In genomic region chr2:240388471-240389301, GRCh38 we compare ENCODE assay signal across 24 cellular contexts. TPM values are rescaled to one million over a fixed set of nuclear protein-coding genes. Genes with fewer than 3 reads are reported as not detected.
DNase-seq lines count a peak whose midpoint lies in the region; TF ChIP-seq lines count a peak whose summit lies in the region.
"Had no signal": no experiment of that assay in that cellular context is flagged by ENCODE, and none has a peak within 500 bp of the region (broad histone marks: within the 10 kb centered on the region; RNA-seq: fewer than 3 reads in every experiment).

No MANE protein-coding gene starts in this region.

- peak overlapping the region; percentile 87 for H3K18ac ChIP-seq in neuronal stem cell (ENCODE audit: low read length)

- H3K27me3 ChIP-seq in ACC112 (ENCODE audit: insufficient read depth, low read length) (no peaks in the 10 kb centered on the region), neuronal stem cell (ENCODE audit: control insufficient read depth in 3 of 3, insufficient read depth in 3 of 3, low read depth in 1 of 3, low read length in 3 of 3) (no peaks in the 10 kb centered on the region), colonic mucosa (no peaks in the 10 kb centered on the region)
- H3K27me3 ChIP-seq: heart right ventricle, neutrophil had no signal

- no CpG with 5 or more reads among the region's 21 CpGs for WGBS in neuronal stem cell (ENCODE audit: extremely low coverage in 2 of 2, insufficient read length in 2 of 2, insufficient replicate concordance in 1 of 2), 2 donors

- no peak overlapping the region for H4K91ac ChIP-seq in neuronal stem cell (ENCODE audit: low read depth, low read length, poor library complexity)

- TF ChIP-seq CTCF in HFFc6 (IDR thresholded peaks at IDR 0.05) (no peak), glutamatergic neuron (IDR thresholded peaks at IDR 0.05; ENCODE audit: partially characterized antibody, unreplicated experiment) (no peak), colonic mucosa (IDR thresholded peaks at IDR 0.05) (no peak)

- H3K36me3 Mint-ChIP-seq in HFFc6 (ENCODE audit: low read depth) (peaks cover 16% of the 10 kb centered on the region), glutamatergic neuron (ENCODE audit: unreplicated experiment) (no peaks in the 10 kb centered on the region)
- H3K36me3 Mint-ChIP-seq in activated T-cell treated with anti-CD3 and anti-CD28 coated beads, Interleukin-2, amount 50 U/mL, for 24 hours (ENCODE audit: low read depth), result no peaks in the 10 kb centered on the region
- H3K36me3 Mint-ChIP-seq: activated naive CD4-positive, alpha-beta T cell treated with anti-CD3 and anti-CD28 coated beads, Interleukin-2, amount 50 U/mL, for 72 hours; stimulated activated naive B cell treated with anti-CD40 and anti-IgM and Interleukin-4, amounts not matched to agents 10 μg/mL and 1 μg/mL and 100 μg/mL, for 72 hours; WTC11 had no signal

- no peak overlapping the region for H2BK120ac ChIP-seq in neuronal stem cell (ENCODE audit: low read depth, low read length)

- no peak for DNase-seq in HFFc6
- peak; percentile 9 for DNase-seq in glutamatergic neuron
- DNase-seq in neuronal stem cell (ENCODE audit: low spot score), result no peak
- no peak for DNase-seq in colonic mucosa
- DNase-seq in AG08395 (ENCODE audit: low spot score), result no peak
- DNase-seq in activated CD4-positive, alpha-beta T cell treated with anti-CD3 and anti-CD28 coated beads, Interleukin-2, amount 50 U/mL, for 48 hours, result no peak
- DNase-seq in activated T-cell treated with anti-CD3 and anti-CD28 coated beads, Interleukin-2, amount 50 U/mL, for 24 hours, result no peak
- DNase-seq: activated CD4-positive, alpha-beta T cell treated with anti-CD3 and anti-CD28 coated beads, Interleukin-2, amount 50 U/mL, for 4 hours; activated CD8-positive, alpha-beta memory T cell treated with anti-CD3 and anti-CD28 coated beads, Interleukin-2, amount 50 U/mL, for 4 hours; CD4-positive, alpha-beta T cell; effector CD4-positive, alpha-beta T cell; NCI-H1436 treated with DMSO at 0.1 percent for 48 hours; NCI-H2107; NCI-H446; stimulated activated CD4-positive, alpha-beta T cell treated with anti-CD3 and anti-CD28 coated beads, Interleukin-2, amount 100 ng/mL, for 48 hours; stimulated activated naive B cell treated with anti-CD40 and anti-IgM and Interleukin-4, amounts not matched to agents 10 μg/mL and 1 μg/mL and 100 μg/mL, for 72 hours had no signal

- H3K4me1 ChIP-seq in ACC112 (ENCODE audit: control insufficient read depth, insufficient read depth, low read length, unreplicated experiment), result peaks cover 15% of the 10 kb centered on the region
- H3K4me1 ChIP-seq in neuronal stem cell (ENCODE audit: control insufficient read depth in 2 of 2, insufficient read depth in 1 of 2, low read depth in 1 of 2, low read length in 2 of 2), result peaks cover 0 to 2% of the 10 kb centered on the region in 2 donors
- H3K4me1 ChIP-seq in colonic mucosa, result no peaks in the 10 kb centered on the region

- peak overlapping the region; percentile 99 for H3K27ac Mint-ChIP-seq in HFFc6
- H3K27ac Mint-ChIP-seq in glutamatergic neuron (ENCODE audit: unreplicated experiment), result no peak overlapping the region
- H3K27ac Mint-ChIP-seq in activated T-cell treated with anti-CD3 and anti-CD28 coated beads, Interleukin-2, amount 50 U/mL, for 24 hours, result no peak overlapping the region
- H3K27ac Mint-ChIP-seq: activated T-helper 2 cell treated with anti-CD3 and anti-CD28 coated beads, Interferon-gamma antibody, Interleukin-2, Interleukin-4, amounts not matched to agents 10 μg/mL and 5 μg/mL and 100 μg/mL, durations not matched to agents 14 hours and 24 hours and 36 hours; CD4-positive, alpha-beta T cell; stimulated activated naive B cell treated with anti-CD40 and anti-IgM and Interleukin-4, amounts not matched to agents 10 μg/mL and 1 μg/mL and 100 μg/mL, for 72 hours; WTC11 had no signal

- no peak overlapping the region for H3K4me3 Mint-ChIP-seq in HFFc6
- no peak overlapping the region for H3K4me3 Mint-ChIP-seq in glutamatergic neuron (ENCODE audit: unreplicated experiment)
- no peak overlapping the region for H3K4me3 Mint-ChIP-seq in activated T-cell treated with anti-CD3 and anti-CD28 coated beads, Interleukin-2, amount 50 U/mL, for 24 hours
- H3K4me3 Mint-ChIP-seq: CD4-positive, alpha-beta T cell; stimulated activated naive B cell treated with anti-CD40 and anti-IgM and Interleukin-4, amounts not matched to agents 10 μg/mL and 1 μg/mL and 100 μg/mL, for 72 hours; WTC11 had no signal

- peak overlapping the region; percentile 78 for H3K14ac ChIP-seq in neuronal stem cell (ENCODE audit: low read length)

- no peaks in the 10 kb centered on the region for H3K79me1 ChIP-seq in neuronal stem cell (ENCODE audit: low read depth, low read length)

- H3K27ac ChIP-seq in ACC112 (ENCODE audit: low read depth, low read length) (peak overlapping the region; percentile 72; the same call in 1 of the 2 replicates), neuronal stem cell (replicated peaks; ENCODE audit: low read length) (no peak overlapping the region), colonic mucosa (no peak overlapping the region)
- H3K27ac ChIP-seq: epithelial cell of prostate, neutrophil had no signal

- H3K9me3 ChIP-seq in neuronal stem cell (replicated peaks in 1 of 2; ENCODE audit: control insufficient read depth in 2 of 2, insufficient read depth in 1 of 2, low read depth in 1 of 2, low read length in 2 of 2) (peaks cover 0 to 3% of the 10 kb centered on the region in 2 donors), colonic mucosa (no peaks in the 10 kb centered on the region)
- H3K9me3 ChIP-seq: heart right ventricle, neutrophil had no signal

- H3K27me3 Mint-ChIP-seq in HFFc6 (ENCODE audit: insufficient read depth) (no peaks in the 10 kb centered on the region; the same call in none of the 2 replicates), glutamatergic neuron (ENCODE audit: unreplicated experiment) (peaks cover 1% of the 10 kb centered on the region)
- H3K27me3 Mint-ChIP-seq in activated T-cell treated with anti-CD3 and anti-CD28 coated beads, Interleukin-2, amount 50 U/mL, for 24 hours, result peaks cover 7% of the 10 kb centered on the region
- H3K27me3 Mint-ChIP-seq: CD4-positive, alpha-beta T cell had no signal

- peak overlapping the region; percentile 76 for H3K4ac ChIP-seq in neuronal stem cell (ENCODE audit: low read length)

- H3K4me1 Mint-ChIP-seq in HFFc6 (ENCODE audit: low read depth), result peaks cover 46% of the 10 kb centered on the region
- H3K4me1 Mint-ChIP-seq in glutamatergic neuron (ENCODE audit: low read depth, unreplicated experiment), result no peaks in the 10 kb centered on the region
- H3K4me1 Mint-ChIP-seq in activated T-cell treated with anti-CD3 and anti-CD28 coated beads, Interleukin-2, amount 50 U/mL, for 24 hours (ENCODE audit: low read depth), result peaks cover 10% of the 10 kb centered on the region
- H3K4me1 Mint-ChIP-seq: stimulated activated naive B cell treated with anti-CD40 and anti-IgM and Interleukin-4, amounts not matched to agents 10 μg/mL and 1 μg/mL and 100 μg/mL, for 72 hours had no signal

- no peak overlapping the region for H3K4me3 ChIP-seq in ACC112 (ENCODE audit: low read depth, low read length)
- H3K4me3 ChIP-seq in neuronal stem cell (ENCODE audit: low read length in 2 of 2), result no peak overlapping the region
- no peak overlapping the region for H3K4me3 ChIP-seq in colonic mucosa
- H3K4me3 ChIP-seq: heart right ventricle, smooth muscle cell had no signal

- H2BK12ac ChIP-seq in neuronal stem cell (ENCODE audit: low read length), result peak overlapping the region; percentile 93

- H2BK5ac ChIP-seq in neuronal stem cell (ENCODE audit: low read length), result peak overlapping the region; percentile 63

- peaks cover 3% of the 10 kb centered on the region for H3K79me2 ChIP-seq in ACC112 (ENCODE audit: control insufficient read depth, insufficient read depth, low read length, unreplicated experiment)

- no peak overlapping the region for H2AFZ ChIP-seq in ACC112 (ENCODE audit: low read length, unreplicated experiment)
- no peak overlapping the region for H2AFZ ChIP-seq in neuronal stem cell (ENCODE audit: low read length)

- H2BK15ac ChIP-seq in neuronal stem cell (ENCODE audit: low read length), result peak overlapping the region; percentile 84

- H3K23ac ChIP-seq in neuronal stem cell (ENCODE audit: low read depth, low read length, poor library complexity), result no peak overlapping the region

- H3K9ac ChIP-seq in neuronal stem cell (ENCODE audit: low read depth, low read length, poor library complexity), result peak overlapping the region; percentile 40
- H3K9ac ChIP-seq in colonic mucosa (ENCODE audit: low read depth in 2 of 2, low read length in 2 of 2), result no peak overlapping the region

- H3K36me3 ChIP-seq in ACC112 (ENCODE audit: insufficient read depth, low read length) (no peaks in the 10 kb centered on the region), neuronal stem cell (replicated peaks in 1 of 2; ENCODE audit: control insufficient read depth in 2 of 2, insufficient read depth in 2 of 2, low read length in 2 of 2) (no peaks in the 10 kb centered on the region), colonic mucosa (no peaks in the 10 kb centered on the region)
- H3K36me3 ChIP-seq: heart right ventricle, neutrophil had no signal

- intact Hi-C loops in colonic mucosa (cut with DNase I), result no loop called here

- H4K8ac ChIP-seq in neuronal stem cell (ENCODE audit: low read depth, low read length), result no peak overlapping the region

- peak overlapping the region; percentile 80 for H2AK5ac ChIP-seq in neuronal stem cell (ENCODE audit: low read depth, low read length)

- H3K9me3 Mint-ChIP-seq in HFFc6 (no peaks in the 10 kb centered on the region), glutamatergic neuron (ENCODE audit: unreplicated experiment) (peaks cover 1% of the 10 kb centered on the region)
- H3K9me3 Mint-ChIP-seq in activated T-cell treated with anti-CD3 and anti-CD28 coated beads, Interleukin-2, amount 50 U/mL, for 24 hours, result no peaks in the 10 kb centered on the region
- H3K9me3 Mint-ChIP-seq: activated naive CD4-positive, alpha-beta T cell treated with anti-CD3 and anti-CD28 coated beads, Interleukin-2, amount 50 U/mL, for 72 hours; activated T-helper 2 cell treated with anti-CD3 and anti-CD28 coated beads, Interferon-gamma antibody, Interleukin-2, Interleukin-4, amounts not matched to agents 10 μg/mL and 5 μg/mL and 100 μg/mL, durations not matched to agents 14 hours and 24 hours and 36 hours; CD4-positive, alpha-beta T cell; stimulated activated naive B cell treated with anti-CD40 and anti-IgM and Interleukin-4, amounts not matched to agents 10 μg/mL and 1 μg/mL and 100 μg/mL, for 72 hours; WTC11 had no signal

- H3K4me2 ChIP-seq in neuronal stem cell (ENCODE audit: insufficient read depth, low read length, poor library complexity, severe bottlenecking), result no peak overlapping the region

RNA-seq across cellular contexts. Expression of gene GPC1, which starts 46.8 kb away (rescaled TPM):
- total RNA-seq in HFFc6 (2021; fragmentation: NEBNext Ultra II Directional; extraction: Animal tissue kit (Norgen Biotek cat#: 25700)), result 100 to 1,000 TPM; 315 to 403 (median 350) TPM
- 155 TPM for total RNA-seq in glutamatergic neuron (ENCODE audit: unreplicated experiment)
- 78.0 TPM for polyA plus RNA-seq in neuronal stem cell (2013, experiment 1 of 2)
- 77.4 TPM for polyA plus RNA-seq in neuronal stem cell (2013, experiment 2 of 2)
- 10 to 100 TPM; 19.0 to 23.1 TPM for total RNA-seq in colonic mucosa
